26 cellular contexts compared by ENCODE assay signal in genomic region chr2:64992990-64993389, GRCh38. TPM values are rescaled to one million over a fixed set of nuclear protein-coding genes. Genes with fewer than 3 reads are reported as not detected.
DNase-seq lines count a peak whose midpoint lies in the region; ATAC-seq, FAIRE-seq and TF ChIP-seq lines count a peak whose summit lies in the region.
"Had no signal": no experiment of that assay in that cellular context is flagged by ENCODE, and none has a peak within 500 bp of the region (broad histone marks: within the 10 kb centered on the region; RNA-seq: fewer than 3 reads in every experiment).

No MANE protein-coding gene starts in this region.

- H3K4me1 ChIP-seq in Loucy (ENCODE audit: insufficient read depth, low read length, poor library complexity, severe bottlenecking) (peaks cover 62% of the 10 kb centered on the region), K562 (replicated peaks in 1 of 2; ENCODE audit: control insufficient read depth in 2 of 2, insufficient read depth in 2 of 2, low read length in 2 of 2) (peaks cover 20 to 27% of the 10 kb centered on the region in 2 experiments; a peak in 4 of 5 replicates)
- H3K4me1 ChIP-seq: uterus had no signal

- H2AFZ ChIP-seq in Loucy (ENCODE audit: low read length) (no peak overlapping the region), K562 (ENCODE audit: low read depth, low read length) (no peak overlapping the region)

- POLR2A ChIA-PET in K562 (lab: Yijun Ruan, JAX): interaction anchor here (0.6 to 1.6 kb wide), 8 partner anchors 8 to 74 kb away, joined by 3 to 6 read pairs (median 3); no protein-coding TSS in a partner anchor

- no peaks in the 10 kb centered on the region for H3F3A ChIP-seq in Loucy (ENCODE audit: low read depth)

- CTCF ChIA-PET in activated CD8-positive, alpha-beta memory T cell treated with anti-CD3 and anti-CD28 coated beads, Interleukin-2, amount 10 ng/mL, durations not matched to agents 7 days and 5 days (lab: Charles Lee): interaction anchor here (1.0 to 6.6 kb wide), 3 partner anchors 11 to 89 kb away, joined by 3 to 50 read pairs (median 3); no protein-coding TSS in a partner anchor
- CTCF ChIA-PET in K562 (lab: Yijun Ruan, JAX; ENCODE audit: low intra/inter-chr PET ratio): no interaction called here

- ATAC-seq in activated CD8-positive, alpha-beta memory T cell treated with anti-CD3 and anti-CD28 coated beads, Interleukin-2, amount 10 ng/mL, durations not matched to agents 7 days and 5 days: no peak
- no peak for ATAC-seq in K562
- no peak for ATAC-seq in stimulated activated memory B cell treated with anti-CD40 and anti-IgM and Interleukin-4, amounts not matched to agents 10 μg/mL and 1 μg/mL and 100 μg/mL, for 72 hours
- ATAC-seq in GM21723 (IDR thresholded peaks at IDR 0.05; ENCODE audit: unreplicated experiment): no peak
- no peak for ATAC-seq in HG03469 (IDR thresholded peaks at IDR 0.05; ENCODE audit: unreplicated experiment)
- ATAC-seq: lower lobe of right lung had no signal

- H3K4me3 Mint-ChIP-seq in activated CD8-positive, alpha-beta memory T cell treated with anti-CD3 and anti-CD28 coated beads, Interleukin-2, amount 10 ng/mL, durations not matched to agents 7 days and 5 days: peak overlapping the region; percentile 90
- peak overlapping the region; percentile 10 for H3K4me3 Mint-ChIP-seq in stimulated activated memory B cell treated with anti-CD40 and anti-IgM and Interleukin-4, amounts not matched to agents 10 μg/mL and 1 μg/mL and 100 μg/mL, for 72 hours

- WGBS in K562 (ENCODE audit: insufficient coverage, low coverage, missing lambda C conversion rate): 44% methylated on average over 4 of the region's 4 CpGs

- BruUV-seq in K562 (replicated peaks; lab: Mats Ljungman, UMichigan): no TSS peak

- in situ Hi-C loops in K562 (cut with MboI): no loop called here

- peaks cover 60% of the 10 kb centered on the region for H3K36me3 Mint-ChIP-seq in activated CD8-positive, alpha-beta memory T cell treated with anti-CD3 and anti-CD28 coated beads, Interleukin-2, amount 10 ng/mL, durations not matched to agents 7 days and 5 days
- peaks cover 27% of the 10 kb centered on the region for H3K36me3 Mint-ChIP-seq in stimulated activated memory B cell treated with anti-CD40 and anti-IgM and Interleukin-4, amounts not matched to agents 10 μg/mL and 1 μg/mL and 100 μg/mL, for 72 hours

- no peak for TF ChIP-seq POLR2A in K562 (conservative IDR thresholded peaks at IDR 0.05)

- no peak overlapping the region for H3K27ac Mint-ChIP-seq in activated CD8-positive, alpha-beta memory T cell treated with anti-CD3 and anti-CD28 coated beads, Interleukin-2, amount 10 ng/mL, durations not matched to agents 7 days and 5 days
- H3K27ac Mint-ChIP-seq in stimulated activated memory B cell treated with anti-CD40 and anti-IgM and Interleukin-4, amounts not matched to agents 10 μg/mL and 1 μg/mL and 100 μg/mL, for 72 hours: peak overlapping the region; percentile 35

- no peaks in the 10 kb centered on the region for H3K9me2 ChIP-seq in Loucy (replicated peaks; ENCODE audit: low read depth, low read length)

- H4K20me1 ChIP-seq in Loucy (ENCODE audit: insufficient read depth, low read length, poor library complexity, severe bottlenecking): peaks cover 46% of the 10 kb centered on the region
- H4K20me1 ChIP-seq in K562 (replicated peaks; ENCODE audit: control insufficient read depth, insufficient read depth, low read length): peaks cover 17% of the 10 kb centered on the region

- peak overlapping the region; percentile 64 for H3K4me3 ChIP-seq in Loucy (ENCODE audit: low read length, poor library complexity, severe bottlenecking)
- no peak overlapping the region for H3K4me3 ChIP-seq in K562
- H3K4me3 ChIP-seq: lower lobe of right lung, ovary, uterus had no signal

- no peak for DNase-seq in activated CD8-positive, alpha-beta memory T cell treated with anti-CD3 and anti-CD28 coated beads, Interleukin-2, amount 10 ng/mL, durations not matched to agents 7 days and 5 days
- no peak for DNase-seq in activated CD8-positive, alpha-beta memory T cell treated with anti-CD3 and anti-CD28 coated beads, Interleukin-2, amount 50 U/mL, for 4 hours
- no peak for DNase-seq in K562 (ENCODE audit: extremely low read depth in 1 of 4, low spot score in 3 of 4)
- no peak for DNase-seq in glomerular visceral epithelial cell (ENCODE audit: extremely low spot score)
- DNase-seq: activated CD4-positive, CD25-positive, alpha-beta regulatory T cell treated with anti-CD3 and anti-CD28 coated beads, Interleukin-2, amount 50 U/mL, for 72 hours; activated naive CD4-positive, alpha-beta T cell treated with anti-CD3 and anti-CD28 coated beads, Interleukin-2, amount 50 U/mL, for 16 hours; activated T-cell treated with anti-CD3 and anti-CD28 coated beads for 4 hours; brain microvascular endothelial cell; dermis blood vessel endothelial cell; glutamatergic neuron; GOT3; immature natural killer cell; KBM-7; lower lobe of right lung; NCI-H1417 treated with DMSO at 0.1 percent for 48 hours; NCI-H345; ovary; SIG-M5; stimulated activated CD4-positive, alpha-beta T cell treated with anti-CD3 and anti-CD28 coated beads, Interleukin-2, amount 100 ng/mL, for 24 hours; T-helper 9 cell; uterus had no signal

- H3K9me3 Mint-ChIP-seq in activated CD8-positive, alpha-beta memory T cell treated with anti-CD3 and anti-CD28 coated beads, Interleukin-2, amount 10 ng/mL, durations not matched to agents 7 days and 5 days (ENCODE audit: low read depth): no peaks in the 10 kb centered on the region
- H3K9me3 Mint-ChIP-seq in stimulated activated memory B cell treated with anti-CD40 and anti-IgM and Interleukin-4, amounts not matched to agents 10 μg/mL and 1 μg/mL and 100 μg/mL, for 72 hours: no peaks in the 10 kb centered on the region
- H3K9me3 Mint-ChIP-seq: immature natural killer cell had no signal

- no peak overlapping the region for H3K27ac ChIP-seq in K562 (ENCODE audit: extremely low read depth, low read depth, low read length)
- H3K27ac ChIP-seq: brain microvascular endothelial cell, lower lobe of right lung, ovary, uterus had no signal

- H3K9me3 ChIP-seq in Loucy (ENCODE audit: insufficient read depth, low read depth, low read length): no peaks in the 10 kb centered on the region
- H3K9me3 ChIP-seq in K562 (replicated peaks; ENCODE audit: control insufficient read depth, insufficient read depth, low read depth, low read length): no peaks in the 10 kb centered on the region
- H3K9me3 ChIP-seq: Caco-2, lower lobe of right lung, ovary, uterus had no signal

- H3K27me3 Mint-ChIP-seq in activated CD8-positive, alpha-beta memory T cell treated with anti-CD3 and anti-CD28 coated beads, Interleukin-2, amount 10 ng/mL, durations not matched to agents 7 days and 5 days: no peaks in the 10 kb centered on the region
- no peaks in the 10 kb centered on the region for H3K27me3 Mint-ChIP-seq in stimulated activated memory B cell treated with anti-CD40 and anti-IgM and Interleukin-4, amounts not matched to agents 10 μg/mL and 1 μg/mL and 100 μg/mL, for 72 hours

- H3K4me2 ChIP-seq in Loucy (ENCODE audit: low read depth, low read length, poor library complexity, severe bottlenecking): peak overlapping the region; percentile 99
- H3K4me2 ChIP-seq in K562 (ENCODE audit: insufficient read depth, low read length): no peak overlapping the region; the same call in 1 of the 2 replicates

- H3K9ac ChIP-seq in Loucy (ENCODE audit: low read depth, low read length, poor library complexity, severe bottlenecking) (peak overlapping the region; percentile 54), K562 (ENCODE audit: insufficient read depth in 1 of 2, low read depth in 2 of 2, low read length in 2 of 2) (no peak overlapping the region)

- H3K27me3 ChIP-seq in Loucy (ENCODE audit: insufficient read depth, low read length, poor library complexity, severe bottlenecking) (no peaks in the 10 kb centered on the region), K562 (ENCODE audit: control insufficient read depth in 2 of 2, insufficient read depth in 2 of 2, low read length in 2 of 2) (no peaks in the 10 kb centered on the region)
- H3K27me3 ChIP-seq: brain microvascular endothelial cell, ovary, uterus had no signal

- TF ChIP-seq EP300 in K562 (IDR thresholded peaks at IDR 0.05; ENCODE audit: low read length): no peak

- H3K4me1 Mint-ChIP-seq in activated CD8-positive, alpha-beta memory T cell treated with anti-CD3 and anti-CD28 coated beads, Interleukin-2, amount 10 ng/mL, durations not matched to agents 7 days and 5 days: peaks cover 65% of the 10 kb centered on the region
- peaks cover 42% of the 10 kb centered on the region for H3K4me1 Mint-ChIP-seq in stimulated activated memory B cell treated with anti-CD40 and anti-IgM and Interleukin-4, amounts not matched to agents 10 μg/mL and 1 μg/mL and 100 μg/mL, for 72 hours

- TF ChIP-seq RAD21 in K562 (CRISPR knock-in tag; conservative IDR thresholded peaks at IDR 0.05 in 1 of 2, IDR thresholded peaks at IDR 0.05 in 1 of 2): no peak

- no peaks in the 10 kb centered on the region for H3K9me1 ChIP-seq in K562 (ENCODE audit: control insufficient read depth, insufficient read depth, low read length)

- no peaks in the 10 kb centered on the region for H3K36me3 ChIP-seq in Loucy (ENCODE audit: insufficient read depth, low read length)
- no peaks in the 10 kb centered on the region; the same call in 2 of the 3 replicates for H3K36me3 ChIP-seq in K562 (ENCODE audit: control insufficient read depth, insufficient read depth, low read length)
- H3K36me3 ChIP-seq: brain microvascular endothelial cell, lower lobe of right lung, ovary, uterus had no signal

- no peak for TF ChIP-seq CTCF in Loucy (conservative IDR thresholded peaks at IDR 0.05; ENCODE audit: low read length)
- no peak for TF ChIP-seq CTCF in K562 (IDR thresholded peaks at IDR 0.05 in 2 of 3, conservative IDR thresholded peaks at IDR 0.05 in 1 of 3; ENCODE audit: insufficient read depth in 2 of 3, low read depth in 1 of 3, low read length in 3 of 3)

- intact Hi-C loops in K562 (cut with micrococcal nuclease): no loop called here

- H3K79me2 ChIP-seq in Loucy (ENCODE audit: insufficient read depth, low read length) (peaks cover 86% of the 10 kb centered on the region), K562 (ENCODE audit: control insufficient read depth, insufficient read depth, low read length) (peaks cover 26% of the 10 kb centered on the region; the same call in 2 of the 3 replicates)

- FAIRE-seq in K562 (lab: Jason Lieb, UNC): peak; percentile 63

RNA-seq across cellular contexts. Expression of gene SLC1A4, which starts 3.8 kb away (rescaled TPM):
- 100 to 1,000 TPM in 1 of 2 experiments, 10 to 100 TPM in 1; 61.7 to 113 TPM for total RNA-seq in activated CD8-positive, alpha-beta memory T cell treated with anti-CD3 and anti-CD28 coated beads, Interleukin-2, amount 10 ng/mL, durations not matched to agents 7 days and 5 days
- total RNA-seq in K562 (2011; cell fraction: chromatin; rRNA removed; ENCODE audit: low replicate concordance): 17.5 and 18.4 TPM in 2 replicates
- 26.2 and 28.7 TPM in 2 replicates for total RNA-seq in K562 (2011; cell fraction: nucleolus; rRNA removed)
- 23.0 and 27.7 TPM in 2 replicates for total RNA-seq in K562 (2011; cell fraction: nucleoplasm; rRNA removed)
- total RNA-seq in K562 (2014; rRNA removed) (13.9 TPM in 2 replicates), K562 (2014; rRNA removed; fragmentation: Illumina TruSeq; extraction: Trizol) (10.9 and 11.5 TPM in 2 replicates), K562 (2015; rRNA removed; fragmentation: Illumina TruSeq; extraction: Trizol) (4.4 and 4.6 TPM in 2 replicates), K562 (2021) (18.5 and 24.0 TPM in 2 replicates)
- polyA plus RNA-seq in K562 (2011; rRNA removed) (6.9 and 13.4 TPM in 2 replicates), K562 (2014; fragmentation: Illumina TruSeq; extraction: Trizol) (16.4 and 18.0 TPM in 2 replicates), K562 (2014; fragmentation: Nextera tagmentation; extraction: Ambion mirVana) (1 to 10 TPM; 5.0 to 6.8 TPM), K562 (2014; rRNA removed) (9.8 and 11.6 TPM in 2 replicates)
- polyA plus RNA-seq in K562 (2011; cell fraction: cytosol; rRNA removed): 7.5 and 14.3 TPM in 2 replicates
- polyA plus RNA-seq in K562 (2011; cell fraction: nucleus; rRNA removed): 11.3 and 11.9 TPM in 2 replicates
- 8.3 and 42.0 TPM in 2 replicates for polyA plus RNA-seq in K562 (2012)
- 14.3 and 23.1 TPM in 2 replicates for polyA minus RNA-seq in K562 (2011; rRNA and poly(A)+ RNA removed)
- polyA minus RNA-seq in K562 (2011; cell fraction: cytosol; rRNA and poly(A)+ RNA removed): 10.3 and 18.3 TPM in 2 replicates
- polyA minus RNA-seq in K562 (2011; cell fraction: nucleus; rRNA and poly(A)+ RNA removed): 4.3 and 8.0 TPM in 2 replicates
